In the genomic region with DNA sequence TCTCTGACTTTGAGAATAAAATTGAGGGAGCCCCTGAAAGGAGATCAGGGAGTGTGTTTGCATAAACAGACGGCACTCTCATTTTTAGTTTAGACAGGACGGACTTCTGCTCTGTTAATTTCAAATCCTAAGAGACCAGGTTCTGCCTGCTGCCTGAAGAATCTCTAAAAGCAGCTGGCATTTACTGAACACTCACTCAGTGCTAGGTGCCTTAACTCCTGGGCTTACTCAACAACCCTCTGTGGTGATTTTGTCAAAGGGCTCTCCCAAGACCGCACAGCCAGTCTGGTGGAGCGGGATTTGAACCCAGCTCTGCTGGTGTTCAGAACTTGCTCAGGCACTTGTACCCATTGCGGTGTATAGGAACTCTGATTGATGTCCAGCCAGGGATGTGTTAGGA, we compare ENCODE assay signal across 1 cellular context.
TF ChIP-seq lines count a peak whose summit lies in the region.

No MANE protein-coding gene starts in this region.

TF ChIP-seq in WTC11, 78 proteins besides CTCF, POLR2A, EP300 and RAD21 (continued from another document):
- TF ChIP-seq, protein P1, sequence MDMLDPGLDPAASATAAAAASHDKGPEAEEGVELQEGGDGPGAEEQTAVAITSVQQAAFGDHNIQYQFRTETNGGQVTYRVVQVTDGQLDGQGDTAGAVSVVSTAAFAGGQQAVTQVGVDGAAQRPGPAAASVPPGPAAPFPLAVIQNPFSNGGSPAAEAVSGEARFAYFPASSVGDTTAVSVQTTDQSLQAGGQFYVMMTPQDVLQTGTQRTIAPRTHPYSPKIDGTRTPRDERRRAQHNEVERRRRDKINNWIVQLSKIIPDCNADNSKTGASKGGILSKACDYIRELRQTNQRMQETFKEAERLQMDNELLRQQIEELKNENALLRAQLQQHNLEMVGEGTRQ (CRISPR knock-in tag; IDR thresholded peaks at IDR 0.05), result no peak
- TF ChIP-seq, protein P2, sequence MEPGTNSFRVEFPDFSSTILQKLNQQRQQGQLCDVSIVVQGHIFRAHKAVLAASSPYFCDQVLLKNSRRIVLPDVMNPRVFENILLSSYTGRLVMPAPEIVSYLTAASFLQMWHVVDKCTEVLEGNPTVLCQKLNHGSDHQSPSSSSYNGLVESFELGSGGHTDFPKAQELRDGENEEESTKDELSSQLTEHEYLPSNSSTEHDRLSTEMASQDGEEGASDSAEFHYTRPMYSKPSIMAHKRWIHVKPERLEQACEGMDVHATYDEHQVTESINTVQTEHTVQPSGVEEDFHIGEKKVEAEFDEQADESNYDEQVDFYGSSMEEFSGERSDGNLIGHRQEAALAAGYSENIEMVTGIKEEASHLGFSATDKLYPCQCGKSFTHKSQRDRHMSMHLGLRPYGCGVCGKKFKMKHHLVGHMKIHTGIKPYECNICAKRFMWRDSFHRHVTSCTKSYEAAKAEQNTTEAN (CRISPR knock-in tag; IDR thresholded peaks at IDR 0.05), result no peak
- TF ChIP-seq ZNF263 (CRISPR knock-in tag; IDR thresholded peaks at IDR 0.05; ENCODE audit: low read depth) (no peak), RORB (CRISPR knock-in tag; IDR thresholded peaks at IDR 0.05) (no peak), ELF4 (CRISPR knock-in tag; IDR thresholded peaks at IDR 0.05; ENCODE audit: low read depth) (no peak), GTF2I (CRISPR knock-in tag; conservative IDR thresholded peaks at IDR 0.05) (no peak), ATF1 (CRISPR knock-in tag; IDR thresholded peaks at IDR 0.05) (no peak)
